8 cellular contexts compared by ENCODE assay signal in the genomic region with DNA sequence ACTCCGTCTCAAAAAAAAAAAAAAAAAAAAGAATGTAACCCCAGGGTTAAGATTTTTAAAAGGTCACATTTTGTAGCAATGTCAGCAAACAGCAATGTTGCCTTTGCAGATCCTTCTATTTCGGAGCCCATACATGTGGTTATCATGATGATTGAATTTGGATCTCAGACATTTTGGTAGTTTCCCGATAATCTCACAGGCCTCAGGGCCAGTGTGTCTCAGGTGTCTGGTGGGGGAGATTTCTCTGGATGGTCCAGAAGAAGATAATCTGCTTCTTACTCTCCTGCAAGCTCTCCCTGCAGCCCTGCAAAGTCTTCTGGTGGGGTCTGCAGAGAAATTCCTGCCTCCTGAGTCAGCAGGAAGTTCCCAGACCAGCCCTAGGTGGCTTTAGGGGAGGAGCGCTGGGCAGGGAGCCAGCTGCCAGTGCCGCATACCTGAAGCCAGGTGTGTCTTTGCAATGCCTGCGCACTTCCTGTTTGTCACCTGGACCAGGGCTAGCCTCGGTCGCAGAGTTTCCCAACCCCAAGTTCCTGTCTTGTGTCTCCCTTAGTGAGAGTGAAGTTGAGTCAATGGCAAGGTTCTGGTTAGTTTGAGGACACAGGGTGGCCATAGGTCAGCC. TPM values are rescaled to one million over a fixed set of nuclear protein-coding genes. Genes with fewer than 3 reads are reported as not detected.
DNase-seq lines count a peak whose midpoint lies in the region; ATAC-seq lines count a peak whose summit lies in the region.

No MANE protein-coding gene starts in this region.

- peak overlapping the region; percentile 82 for H3K4me3 ChIP-seq in naive thymus-derived CD4-positive, alpha-beta T cell (ENCODE audit: low read length)

- H3K9me3 ChIP-seq in naive thymus-derived CD4-positive, alpha-beta T cell (ENCODE audit: control insufficient read depth in 2 of 3, low read length in 3 of 3): no peaks in the 10 kb centered on the region

- H3K36me3 Mint-ChIP-seq in naive thymus-derived CD4-positive, alpha-beta T cell: peaks cover 0 to 6% (median 4%) of the 10 kb centered on the region in 5 donors

- ATAC-seq in naive thymus-derived CD4-positive, alpha-beta T cell: no peak

- peaks cover 24 to 34% of the 10 kb centered on the region in 2 donors for H3K4me1 ChIP-seq in naive thymus-derived CD4-positive, alpha-beta T cell (ENCODE audit: control insufficient read depth in 2 of 2, insufficient read depth in 2 of 2, low read length in 2 of 2)

- H3K27ac Mint-ChIP-seq in naive thymus-derived CD4-positive, alpha-beta T cell: peak overlapping the region; percentile 89 to 98 (median 95)

- peaks cover 19 to 53% (median 44%) of the 10 kb centered on the region in 7 donors for H3K4me1 Mint-ChIP-seq in naive thymus-derived CD4-positive, alpha-beta T cell

- no peaks in the 10 kb centered on the region for H3K27me3 ChIP-seq in naive thymus-derived CD4-positive, alpha-beta T cell (ENCODE audit: control insufficient read depth in 2 of 2, insufficient read depth in 2 of 2, low read length in 2 of 2)

- intact Hi-C loops in naive thymus-derived CD4-positive, alpha-beta T cell (cut with micrococcal nuclease): loop anchor here (2.0 to 10.0 kb wide), 5 partner anchors 47 to 393 kb away; partner anchors contain the start of gene ALKBH7 (in 1 of the 2)

- no peaks in the 10 kb centered on the region for H3K27me3 Mint-ChIP-seq in naive thymus-derived CD4-positive, alpha-beta T cell

- CTCF ChIA-PET in naive thymus-derived CD4-positive, alpha-beta T cell (lab: Charles Lee): no interaction called here

- H3K9me3 Mint-ChIP-seq in naive thymus-derived CD4-positive, alpha-beta T cell: peaks cover 0 to 2% (median 0%) of the 10 kb centered on the region in 11 donors

- POLR2A ChIA-PET in naive thymus-derived CD4-positive, alpha-beta T cell (lab: Charles Lee): interaction anchor here (0.8 to 4.7 kb wide), 8 partner anchors 10 to 125 kb away, joined by 3 to 27 read pairs (median 6); partner anchors contain the start of gene GPR108

- peak overlapping the region; percentile 88 to 99 (median 94) for H3K4me3 Mint-ChIP-seq in naive thymus-derived CD4-positive, alpha-beta T cell

- peaks cover 0 to 28% (median 7%) of the 10 kb centered on the region in 3 experiments for H3K36me3 ChIP-seq in naive thymus-derived CD4-positive, alpha-beta T cell (ENCODE audit: control insufficient read depth in 2 of 3, insufficient read depth in 3 of 3, low read length in 3 of 3)

- DNase-seq in DMS53 (lab: John Stamatoyannopoulos, UW) (peak; percentile 77), NCI-H146 treated with DMSO at 0.1 percent for 48 hours (lab: John Stamatoyannopoulos, UW; ENCODE audit: unreplicated experiment) (peak; percentile 37), hepatic stellate cell (ENCODE audit: low spot score) (no peak), RKO (ENCODE audit: low spot score) (no peak), NCI-H1092 treated with DMSO at 0.1 percent for 48 hours (lab: John Stamatoyannopoulos, UW) (no peak)
- peak; percentile 21 for DNase-seq in central memory CD4-positive, alpha-beta T cell
- DNase-seq in naive thymus-derived CD4-positive, alpha-beta T cell: peak in 5 of 9 donors; percentile 23 to 41 (median 30)
- DNase-seq in activated CD4-positive, CD25-positive, alpha-beta regulatory T cell (lab: John Stamatoyannopoulos, UW): no peak

- peak overlapping the region; percentile 91 for H3K27ac ChIP-seq in naive thymus-derived CD4-positive, alpha-beta T cell (ENCODE audit: low read depth, low read length)

RNA-seq across cellular contexts. Expression of gene SH2D3A, which starts 1.4 kb away (rescaled TPM):
- total RNA-seq in naive thymus-derived CD4-positive, alpha-beta T cell: 10 to 100 TPM; 27.9 to 64.7 (median 57.4) TPM
- 10 to 100 TPM; 35.2 to 60.4 TPM for polyA plus RNA-seq in naive thymus-derived CD4-positive, alpha-beta T cell

RNA-seq across cellular contexts. Expression of gene VAV1, which starts 6.7 kb away (rescaled TPM):
- 100 to 1,000 TPM in 3 of 5 experiments, 10 to 100 TPM in 2; 90.5 to 132 (median 115) TPM for total RNA-seq in naive thymus-derived CD4-positive, alpha-beta T cell
- 10 to 100 TPM; 26.2 to 41.4 TPM for polyA plus RNA-seq in naive thymus-derived CD4-positive, alpha-beta T cell

RNA-seq across cellular contexts. Expression of gene TRIP10, which starts 26.4 kb away (rescaled TPM):
- 10 to 100 TPM in 1 of 5 experiments, 1 to 10 TPM in 4; 2.9 to 17.4 (median 5.4) TPM for total RNA-seq in naive thymus-derived CD4-positive, alpha-beta T cell
- 1 to 10 TPM in 1 of 2 donors, under 1 TPM in 1; 0.74 to 1.8 TPM for polyA plus RNA-seq in naive thymus-derived CD4-positive, alpha-beta T cell

RNA-seq across cellular contexts. Expression of gene GPR108, which starts 28.5 kb away (rescaled TPM):
- total RNA-seq in naive thymus-derived CD4-positive, alpha-beta T cell: 10 to 100 TPM; 36.1 to 81.6 (median 61.9) TPM
- 10 to 100 TPM; 70.6 to 96.5 TPM for polyA plus RNA-seq in naive thymus-derived CD4-positive, alpha-beta T cell

RNA-seq across cellular contexts. Expression of gene C3, which starts 45.4 kb away (rescaled TPM):
- 1 to 10 TPM in 3 of 5 experiments, under 1 TPM in 2; 0.57 to 3.7 (median 1.8) TPM for total RNA-seq in naive thymus-derived CD4-positive, alpha-beta T cell
- not detected for polyA plus RNA-seq in naive thymus-derived CD4-positive, alpha-beta T cell

Comparison
In these comparisons a context has a peak if more than half of its experiments do, and no peak if none do; other contexts are left out.
1. DNase-seq: peak in DMS53 (single experiment), NCI-H146 treated with DMSO at 0.1 percent for 48 hours (single experiment), central memory CD4-positive, alpha-beta T cell (single experiment) and naive thymus-derived CD4-positive, alpha-beta T cell (5 of 9); none in activated CD4-positive, CD25-positive, alpha-beta regulatory T cell (0 of 4), hepatic stellate cell (single experiment), RKO (single experiment) and NCI-H1092 treated with DMSO at 0.1 percent for 48 hours (single experiment).